Comparison of ENCODE assay signal across 1 cellular context in genomic region chr6:3865463-3865862, GRCh38.
TF ChIP-seq lines count a peak whose summit lies in the region.

No MANE protein-coding gene starts in this region.

TF ChIP-seq in GM23338, 12 proteins besides CTCF, POLR2A, EP300 and RAD21:
- no peak for TF ChIP-seq ZNF462 (CRISPR knock-in tag; IDR thresholded peaks at IDR 0.05)
- no peak for TF ChIP-seq ZNF114 (CRISPR knock-in tag; IDR thresholded peaks at IDR 0.05)
- no peak for TF ChIP-seq EZH2phosphoT487 (IDR thresholded peaks at IDR 0.05; ENCODE audit: unreplicated experiment)
- TF ChIP-seq REST (IDR thresholded peaks at IDR 0.05; ENCODE audit: unreplicated experiment): no peak
- no peak for TF ChIP-seq EZH2 (IDR thresholded peaks at IDR 0.05; ENCODE audit: low read depth, unreplicated experiment)
- peak; percentile 45; the same call in 1 of the 2 replicates for TF ChIP-seq ZNF331 (CRISPR knock-in tag; IDR thresholded peaks at IDR 0.05; ENCODE audit: low read depth)
- no peak for TF ChIP-seq CREB1 (CRISPR knock-in tag; IDR thresholded peaks at IDR 0.05; ENCODE audit: low read depth)
